13 cellular contexts compared by ENCODE assay signal in the genomic region with DNA sequence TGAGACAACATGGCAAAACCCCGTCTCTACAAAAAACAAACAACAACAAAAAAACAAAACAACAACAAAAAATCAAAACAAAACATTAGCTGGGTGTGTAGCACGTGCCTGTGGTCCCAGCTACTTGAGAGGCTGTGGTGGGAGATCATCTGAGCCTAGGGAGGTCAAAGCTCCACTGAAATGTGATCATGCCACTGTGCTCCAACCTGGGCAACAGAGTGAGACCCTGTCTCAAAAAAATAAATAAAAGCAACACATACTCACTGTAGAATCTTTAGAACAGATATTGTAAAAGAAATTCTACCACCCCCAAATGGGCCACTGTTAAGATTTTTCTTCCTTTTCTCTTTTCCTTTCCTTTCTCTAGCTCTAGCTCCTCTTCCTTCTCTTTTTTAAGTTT.
"Had no signal": no experiment of that assay in that cellular context is flagged by ENCODE, and none has a peak within 500 bp of the region (broad histone marks: within the 10 kb centered on the region; RNA-seq: fewer than 3 reads in every experiment).

No MANE protein-coding gene starts in this region.

- H3K27me3 ChIP-seq: esophagus squamous epithelium, sigmoid colon, stomach had no signal

- H3K27me3 Mint-ChIP-seq: activated CD4-positive, alpha-beta memory T cell treated with anti-CD3 and anti-CD28 coated beads for 36 hours had no signal

- H3K27ac ChIP-seq: esophagus squamous epithelium, sigmoid colon, stomach, thoracic aorta had no signal

- H3K9me3 ChIP-seq: sigmoid colon, stomach, thoracic aorta had no signal

- H3K4me3 Mint-ChIP-seq: activated CD4-positive, alpha-beta memory T cell treated with anti-CD3 and anti-CD28 coated beads for 36 hours had no signal

- H3K4me3 ChIP-seq: esophagus squamous epithelium, lung, sigmoid colon, stomach, thoracic aorta had no signal

- ATAC-seq: activated naive CD4-positive, alpha-beta T cell treated with anti-CD3 and anti-CD28 coated beads, Interleukin-2, amount 50 U/mL, for 72 hours; left colon had no signal

- H3K27ac Mint-ChIP-seq: activated CD4-positive, alpha-beta memory T cell treated with anti-CD3 and anti-CD28 coated beads for 36 hours had no signal

- DNase-seq: activated CD4-positive, alpha-beta memory T cell treated with anti-CD3 and anti-CD28 coated beads for 36 hours; activated CD4-positive, CD25-positive, alpha-beta regulatory T cell treated with anti-CD3 and anti-CD28 coated beads, Interleukin-2, amount 50 U/mL, for 72 hours; aorta; esophagus squamous epithelium; foreskin fibroblast; glutamatergic neuron; left colon; midbrain; sigmoid colon; stomach had no signal
